ENCODE assay signal across 8 cellular contexts in genomic region chr17:64938925-64939474, GRCh38. TPM values are rescaled to one million over a fixed set of nuclear protein-coding genes. Genes with fewer than 3 reads are reported as not detected.
DNase-seq lines count a peak whose midpoint lies in the region; ATAC-seq and TF ChIP-seq lines count a peak whose summit lies in the region.

No MANE protein-coding gene starts in this region.

- no peaks in the 10 kb centered on the region for H3K9me3 ChIP-seq in stomach

- peaks cover 0 to 6% (median 0%) of the 10 kb centered on the region in 4 donors for H3K36me3 ChIP-seq in stomach

- DNase-seq in D341Med (ENCODE audit: low spot score) (peak; percentile 82), dermis blood vessel endothelial cell (peak; percentile 74), midbrain (lab: John Stamatoyannopoulos, UW) (peak; percentile 15), stomach (peak; percentile 64), NCI-H345 (lab: John Stamatoyannopoulos, UW) (no peak), DMS53 treated with DMSO at 0.1 percent for 48 hours (lab: John Stamatoyannopoulos, UW; ENCODE audit: unreplicated experiment) (no peak)

- no peak overlapping the region for H3K27ac ChIP-seq in VCaP
- no peak overlapping the region for H3K27ac ChIP-seq in stomach

- no peak overlapping the region for H3K4me3 ChIP-seq in stomach

- ATAC-seq in HG02798 (IDR thresholded peaks at IDR 0.05; ENCODE audit: poor library complexity, unreplicated experiment), result peak; percentile 57

- intact Hi-C loops in stomach (cut with DNase I; ENCODE audit: low total_unique reads), result no loop called here

- no peaks in the 10 kb centered on the region for H3K27me3 ChIP-seq in stomach

- TF ChIP-seq EP300 in stomach (IDR thresholded peaks at IDR 0.05), result no peak

- no peaks in the 10 kb centered on the region for H3K4me1 ChIP-seq in stomach

- no peak for TF ChIP-seq POLR2A in stomach (IDR thresholded peaks at IDR 0.05)

- WGBS in stomach, 5 donors, result 46 to 51% (median 47%) methylated on average over 11 of the region's 11 CpGs

- TF ChIP-seq CTCF in VCaP (conservative IDR thresholded peaks at IDR 0.05) (peak; percentile 30; the same call in 1 of the 2 replicates), stomach (IDR thresholded peaks at IDR 0.05) (peak in 5 of 7 experiments; percentile 28 to 59 (median 45))

RNA-seq across cellular contexts. Expression of gene LRRC37A3, which starts 19.7 kb away (rescaled TPM):
- total RNA-seq in dermis blood vessel endothelial cell (3.9 and 4.1 TPM in 2 replicates), stomach (10 to 100 TPM in 3 of 5 donors, 1 to 10 TPM in 2; 2.3 to 19.6 (median 10.5) TPM)
- polyA plus RNA-seq in stomach, result 1 to 10 TPM; 1.6 to 3.3 (median 2.7) TPM

Comparison
In these comparisons a context has a peak if more than half of its experiments do, and no peak if none do; other contexts are left out.
1. DNase-seq: peak in D341Med (single experiment), dermis blood vessel endothelial cell (single experiment), midbrain (single experiment) and stomach (single experiment); none in NCI-H345 (single experiment) and DMS53 treated with DMSO at 0.1 percent for 48 hours (single experiment).